ENCODE assay signal across 35 cellular contexts in genomic region chr9:124442360-124442759, GRCh38. TPM values are rescaled to one million over a fixed set of nuclear protein-coding genes. Genes with fewer than 3 reads are reported as not detected.
"Had no signal": no experiment of that assay in that cellular context is flagged by ENCODE, and none has a peak within 500 bp of the region (broad histone marks: within the 10 kb centered on the region; RNA-seq: fewer than 3 reads in every experiment).

No MANE protein-coding gene starts in this region.

- ATAC-seq: effector memory CD8-positive, alpha-beta T cell; heart right ventricle; left cardiac atrium; left lung; mucosa of descending colon; natural killer cell treated with Interleukin-12 subunit alpha and Interleukin-12 subunit beta and Interleukin-15 and Interleukin-18, amount 100 ng/mL, for 72 hours; sciatic nerve; stimulated activated effector memory CD8-positive, alpha-beta T cell treated with anti-CD3 and anti-CD28 coated beads, Interleukin-12 subunit alpha, Interleukin-12 subunit beta, amount 100 ng/mL, for 72 hours had no signal

- H3K27me3 ChIP-seq: right atrium auricular region, thyroid gland, vagina had no signal

- H3K4me1 ChIP-seq: left lung, parathyroid adenoma, right atrium auricular region, stomach, thyroid gland, vagina had no signal

- H3K27ac ChIP-seq: esophagus squamous epithelium, heart right ventricle, left lung, neutrophil, parathyroid adenoma, right atrium auricular region, stomach, thyroid gland, vagina had no signal

- FAIRE-seq: endometrium, islet of Langerhans had no signal

- DNase-seq: effector memory CD8-positive, alpha-beta T cell; erythroblast; esophagus squamous epithelium; foreskin melanocyte; glutamatergic neuron; heart right ventricle; hippocampal formation; left cardiac atrium; left lung; mesenchymal stem cell; naive B cell; stimulated activated CD4-positive, alpha-beta T cell treated with anti-CD3 and anti-CD28 coated beads, Interleukin-12 subunit alpha, Interleukin-12 subunit beta, amount 100 ng/mL, for 4 hours; stimulated activated CD4-positive, alpha-beta T cell treated with anti-CD3 and anti-CD28 coated beads, Interleukin-1b, Interleukin-23, amount 100 ng/mL, for 48 hours; stimulated activated CD4-positive, alpha-beta T cell treated with anti-CD3 and anti-CD28 coated beads, Interleukin-4, amount 100 ng/mL, for 1 hour; stimulated activated naive CD4-positive, alpha-beta T cell treated with Interleukin-2 at 50 U/mL for 16 hours; stomach; thyroid gland; trophoblast cell had no signal

- H2AFZ ChIP-seq: parathyroid adenoma had no signal

- H3K36me3 ChIP-seq: esophagus squamous epithelium, heart right ventricle, left lung, neutrophil, right atrium auricular region, stomach, thyroid gland, vagina had no signal

- H3K79me2 ChIP-seq: parathyroid adenoma had no signal

- H3K9me3 ChIP-seq: esophagus squamous epithelium, mucosa of descending colon, neutrophil, thyroid gland, vagina had no signal

- H3K4me2 ChIP-seq: smooth muscle cell had no signal

- H3K4me3 ChIP-seq: esophagus squamous epithelium, heart right ventricle, left lung, mucosa of descending colon, right atrium auricular region, smooth muscle cell, stomach, thyroid gland, vagina had no signal

- H3K9ac ChIP-seq: parathyroid adenoma had no signal

RNA-seq across cellular contexts. Expression of gene ADGRD2, which starts 7.9 kb away (rescaled TPM):
- total RNA-seq: dermis microvascular lymphatic vessel endothelial cell; kidney epithelial cell; left cardiac atrium; left lung; lung microvascular endothelial cell; mucosa of descending colon; natural killer cell treated with Interleukin-12 subunit alpha and Interleukin-12 subunit beta and Interleukin-15 and Interleukin-18, amount 100 ng/mL, for 72 hours; omental fat pad; progenitor cell of endocrine pancreas; right atrium auricular region; sciatic nerve; smooth muscle cell; stomach; subcutaneous adipose tissue; thyroid gland had no signal
- polyA plus RNA-seq: smooth muscle cell, stomach had no signal
